In genomic region chr3:47452460-47453215, GRCh38 we compare ENCODE assay signal across 18 cellular contexts.
"Had no signal": no experiment of that assay in that cellular context is flagged by ENCODE, and none has a peak within 500 bp of the region (broad histone marks: within the 10 kb centered on the region; RNA-seq: fewer than 3 reads in every experiment).

No MANE protein-coding gene starts in this region.

- H3K4me3 Mint-ChIP-seq: activated CD8-positive, alpha-beta T cell treated with anti-CD3 and anti-CD28 coated beads for 36 hours; activated naive CD4-positive, alpha-beta T cell treated with anti-CD3 and anti-CD28 coated beads, Interleukin-2, amount 10 ng/mL, durations not matched to agents 7 days and 5 days; activated naive CD8-positive, alpha-beta T cell treated with anti-CD3 and anti-CD28 coated beads for 36 hours; activated T-cell treated with anti-CD3 and anti-CD28 coated beads, Interleukin-2, amount 50 U/mL, for 72 hours; T-cell had no signal

- ATAC-seq: activated CD4-positive, CD25-positive, alpha-beta regulatory T cell treated with anti-CD3 and anti-CD28 coated beads, Interleukin-2, amount 50 U/mL, for 24 hours; activated CD8-positive, alpha-beta T cell treated with anti-CD3 and anti-CD28 coated beads for 36 hours; activated T-cell treated with anti-CD3 and anti-CD28 coated beads, Interleukin-2, amount 50 U/mL, for 72 hours; T-cell had no signal

- H3K27me3 Mint-ChIP-seq: activated CD8-positive, alpha-beta T cell treated with anti-CD3 and anti-CD28 coated beads for 36 hours; activated naive CD4-positive, alpha-beta T cell treated with anti-CD3 and anti-CD28 coated beads, Interleukin-2, amount 10 ng/mL, durations not matched to agents 7 days and 5 days; activated naive CD8-positive, alpha-beta T cell treated with anti-CD3 and anti-CD28 coated beads for 36 hours; T-cell had no signal

- H3K27ac Mint-ChIP-seq: activated CD8-positive, alpha-beta T cell treated with anti-CD3 and anti-CD28 coated beads for 36 hours; activated naive CD4-positive, alpha-beta T cell treated with anti-CD3 and anti-CD28 coated beads, Interleukin-2, amount 10 ng/mL, durations not matched to agents 7 days and 5 days; activated naive CD8-positive, alpha-beta T cell treated with anti-CD3 and anti-CD28 coated beads for 36 hours; activated T-helper 2 cell treated with anti-CD3 and anti-CD28 coated beads, Interferon-gamma antibody, Interleukin-2, Interleukin-4, amounts not matched to agents 10 μg/mL and 5 μg/mL and 100 μg/mL, durations not matched to agents 14 hours and 24 hours and 36 hours; T-cell had no signal

- DNase-seq: activated CD4-positive, alpha-beta T cell treated with anti-CD3 and anti-CD28 coated beads for 4 hours; activated CD8-positive, alpha-beta memory T cell treated with anti-CD3 and anti-CD28 coated beads, Interleukin-2, amount 50 U/mL, for 4 hours; activated CD8-positive, alpha-beta T cell treated with anti-CD3 and anti-CD28 coated beads for 36 hours; activated gamma-delta T cell treated with Interleukin-2 at 50 U/mL for 16 hours; activated naive CD4-positive, alpha-beta T cell treated with anti-CD3 and anti-CD28 coated beads, Interleukin-2, amount 10 ng/mL, durations not matched to agents 7 days and 5 days; activated naive CD8-positive, alpha-beta T cell treated with anti-CD3 and anti-CD28 coated beads for 36 hours; activated T-cell treated with anti-CD3 and anti-CD28 coated beads, Interleukin-2, amount 50 U/mL, for 72 hours; anterior cingulate cortex; NCI-H1092; NCI-H1417; NCI-H1930; NCI-H2171 treated with DMSO at 0.1 percent for 48 hours; NCI-H226; NCI-H526; NCI-H774; T-cell had no signal

- H3K9me3 Mint-ChIP-seq: activated T-cell treated with anti-CD3 and anti-CD28 coated beads, Interleukin-2, amount 50 U/mL, for 72 hours had no signal
